In genomic region chr20:48154040-48154439, GRCh38 we compare ENCODE assay signal across 17 cellular contexts.
A peak's percentile ranks its signal among the peaks of the same experiment; 100 is the strongest.
DNase-seq lines count a peak whose midpoint lies in the region; TF ChIP-seq lines count a peak whose summit lies in the region.
"Had no signal": no experiment of that assay in that cellular context is flagged by ENCODE, and none has a peak within 500 bp of the region (broad histone marks: within the 10 kb centered on the region; RNA-seq: fewer than 3 reads in every experiment).

No MANE protein-coding gene starts in this region.

- H3K4me2 ChIP-seq in BLaER1 treated with 17β-estradiol and CSF1 and Interleukin-3, amounts not matched to agents 10 nM and 100 nM, result peak overlapping the region in 7 of 11 experiments; percentile 11 to 64 (median 44); a peak in 12 of 22 replicates
- H3K4me2 ChIP-seq in osteoblast (ENCODE audit: insufficient read depth, low read length), result no peak overlapping the region

- H4K20me1 ChIP-seq in BLaER1 treated with 17β-estradiol and CSF1 and Interleukin-3, amounts not matched to agents 10 nM and 100 nM, result no peaks in the 10 kb centered on the region
- no peaks in the 10 kb centered on the region for H4K20me1 ChIP-seq in osteoblast (ENCODE audit: insufficient read depth, low read length)

- H3K36me3 Mint-ChIP-seq in endodermal cell (ENCODE audit: low read depth) (no peaks in the 10 kb centered on the region), progenitor cell of endocrine pancreas (ENCODE audit: insufficient read depth) (no peaks in the 10 kb centered on the region)
- H3K36me3 Mint-ChIP-seq in activated CD4-positive, alpha-beta memory T cell treated with anti-CD3 and anti-CD28 coated beads, Interleukin-2, amount 10 ng/mL, durations not matched to agents 7 days and 5 days (ENCODE audit: low read depth), result no peaks in the 10 kb centered on the region

- DNase-seq in endodermal cell (no peak), osteoblast (ENCODE audit: insufficient read length, low spot score, missing footprints) (peak; percentile 37), cardiac septum (ENCODE audit: low spot score) (no peak), progenitor cell of endocrine pancreas (ENCODE audit: low spot score, unreplicated experiment) (no peak)
- DNase-seq in activated CD4-positive, alpha-beta memory T cell treated with anti-CD3 and anti-CD28 coated beads, Interleukin-2, amount 10 ng/mL, durations not matched to agents 7 days and 5 days, result no peak
- no peak for DNase-seq in activated naive CD4-positive, alpha-beta T cell treated with anti-CD3 and anti-CD28 coated beads, Interleukin-2, amount 50 U/mL, for 16 hours
- DNase-seq: CD4-positive, alpha-beta T cell; GOT3; HFFc6; IMR-90; KG1; NCI-H2029 treated with DMSO at 0.1 percent for 48 hours; Right ventricle myocardium superior had no signal

- H3K4me1 ChIP-seq in BLaER1 treated with 17β-estradiol and CSF1 and Interleukin-3, amounts not matched to agents 10 nM and 100 nM, result peaks cover 0 to 12% (median 11%) of the 10 kb centered on the region in 10 experiments; a peak in 14 of 20 replicates
- H3K4me1 ChIP-seq in endodermal cell (ENCODE audit: control insufficient read depth, insufficient read depth, low read length) (no peaks in the 10 kb centered on the region), osteoblast (ENCODE audit: insufficient read depth, low read length) (no peaks in the 10 kb centered on the region)
- H3K4me1 ChIP-seq: HAP-1, SJSA1 had no signal

- no peaks in the 10 kb centered on the region for H3K4me1 Mint-ChIP-seq in endodermal cell
- no peaks in the 10 kb centered on the region for H3K4me1 Mint-ChIP-seq in activated CD4-positive, alpha-beta memory T cell treated with anti-CD3 and anti-CD28 coated beads, Interleukin-2, amount 10 ng/mL, durations not matched to agents 7 days and 5 days
- no peaks in the 10 kb centered on the region for H3K4me1 Mint-ChIP-seq in progenitor cell of endocrine pancreas (ENCODE audit: low read depth)

- H3K27me3 ChIP-seq in BLaER1 treated with 17β-estradiol and CSF1 and Interleukin-3, amounts not matched to agents 10 nM and 100 nM, result no peaks in the 10 kb centered on the region
- H3K27me3 ChIP-seq in endodermal cell (ENCODE audit: control insufficient read depth, insufficient read depth, low read length, poor library complexity, severe bottlenecking) (no peaks in the 10 kb centered on the region), osteoblast (ENCODE audit: insufficient read depth, low read length) (peaks cover 22% of the 10 kb centered on the region)

- TF ChIP-seq CTCF in endodermal cell (conservative IDR thresholded peaks at IDR 0.05) (no peak), osteoblast (IDR thresholded peaks at IDR 0.05; ENCODE audit: extremely low read depth, low read depth, low read length) (no peak), progenitor cell of endocrine pancreas (IDR thresholded peaks at IDR 0.05; ENCODE audit: unreplicated experiment) (no peak)

- H3K9me3 Mint-ChIP-seq in endodermal cell (peaks cover 23% of the 10 kb centered on the region), progenitor cell of endocrine pancreas (ENCODE audit: low read depth) (no peaks in the 10 kb centered on the region)
- no peaks in the 10 kb centered on the region for H3K9me3 Mint-ChIP-seq in activated CD4-positive, alpha-beta memory T cell treated with anti-CD3 and anti-CD28 coated beads, Interleukin-2, amount 10 ng/mL, durations not matched to agents 7 days and 5 days

- H3K4me3 Mint-ChIP-seq in endodermal cell (no peak overlapping the region), progenitor cell of endocrine pancreas (ENCODE audit: low read depth) (no peak overlapping the region)
- no peak overlapping the region for H3K4me3 Mint-ChIP-seq in activated CD4-positive, alpha-beta memory T cell treated with anti-CD3 and anti-CD28 coated beads, Interleukin-2, amount 10 ng/mL, durations not matched to agents 7 days and 5 days
- H3K4me3 Mint-ChIP-seq: CD4-positive, alpha-beta T cell; HFFc6 had no signal

- H3K27me3 Mint-ChIP-seq in endodermal cell (ENCODE audit: insufficient read depth), result peaks cover 8% of the 10 kb centered on the region
- peaks cover 7% of the 10 kb centered on the region for H3K27me3 Mint-ChIP-seq in activated CD4-positive, alpha-beta memory T cell treated with anti-CD3 and anti-CD28 coated beads, Interleukin-2, amount 10 ng/mL, durations not matched to agents 7 days and 5 days
- peaks cover 11% of the 10 kb centered on the region for H3K27me3 Mint-ChIP-seq in progenitor cell of endocrine pancreas

- CTCF ChIA-PET in activated CD4-positive, alpha-beta memory T cell treated with anti-CD3 and anti-CD28 coated beads, Interleukin-2, amount 10 ng/mL, durations not matched to agents 7 days and 5 days (lab: Charles Lee), result no interaction called here

- no peak overlapping the region for H2AFZ ChIP-seq in osteoblast (ENCODE audit: low read length)

- intact Hi-C loops in cardiac septum (cut with DNase I), result no loop called here

- no peaks in the 10 kb centered on the region for H3K79me2 ChIP-seq in osteoblast (ENCODE audit: insufficient read depth, low read length)

- no peaks in the 10 kb centered on the region for H3K36me3 ChIP-seq in BLaER1 treated with 17β-estradiol and CSF1 and Interleukin-3, amounts not matched to agents 10 nM and 100 nM
- H3K36me3 ChIP-seq in endodermal cell (ENCODE audit: control insufficient read depth, insufficient read depth, low read length) (no peaks in the 10 kb centered on the region), osteoblast (ENCODE audit: insufficient read depth, low read length) (no peaks in the 10 kb centered on the region)
- H3K36me3 ChIP-seq: HAP-1, SJSA1 had no signal

- POLR2A ChIA-PET in activated CD4-positive, alpha-beta memory T cell treated with anti-CD3 and anti-CD28 coated beads, Interleukin-2, amount 10 ng/mL, durations not matched to agents 7 days and 5 days (lab: Charles Lee), result no interaction called here

- H3K27ac Mint-ChIP-seq in endodermal cell (no peak overlapping the region), progenitor cell of endocrine pancreas (no peak overlapping the region)
- no peak overlapping the region for H3K27ac Mint-ChIP-seq in activated CD4-positive, alpha-beta memory T cell treated with anti-CD3 and anti-CD28 coated beads, Interleukin-2, amount 10 ng/mL, durations not matched to agents 7 days and 5 days
- H3K27ac Mint-ChIP-seq: CD4-positive, alpha-beta T cell; HFFc6 had no signal

- H3K9me3 ChIP-seq in BLaER1 treated with 17β-estradiol and CSF1 and Interleukin-3, amounts not matched to agents 10 nM and 100 nM (replicated peaks in 1 of 11), result peaks cover 23 to 29% (median 25%) of the 10 kb centered on the region in 11 experiments
- H3K9me3 ChIP-seq in endodermal cell (ENCODE audit: control insufficient read depth, low read length) (peaks cover 18% of the 10 kb centered on the region), osteoblast (ENCODE audit: low read depth, low read length) (no peaks in the 10 kb centered on the region)

- 91 to 97% methylated on average over 6 to 10 of the region's 10 CpGs for WGBS in endodermal cell (ENCODE audit: insufficient coverage in 1 of 2, insufficient read length in 1 of 2), 2 experiments

- no peak overlapping the region for H3K4me3 ChIP-seq in BLaER1 treated with 17β-estradiol and CSF1 and Interleukin-3, amounts not matched to agents 10 nM and 100 nM
- H3K4me3 ChIP-seq in endodermal cell (ENCODE audit: low read length), result no peak overlapping the region
- H3K4me3 ChIP-seq in osteoblast (ENCODE audit: insufficient read depth, low read length), result no peak overlapping the region
- H3K4me3 ChIP-seq: HAP-1, SJSA1 had no signal

- no peak overlapping the region for H3K9ac ChIP-seq in BLaER1 treated with 17β-estradiol and CSF1 and Interleukin-3, amounts not matched to agents 10 nM and 100 nM
- no peak overlapping the region for H3K9ac ChIP-seq in endodermal cell (ENCODE audit: extremely low read depth, low read length, poor library complexity, severe bottlenecking)

- peak overlapping the region in 2 of 11 experiments; percentile 2 to 10; a peak in 1 of 22 replicates for H3K27ac ChIP-seq in BLaER1 treated with 17β-estradiol and CSF1 and Interleukin-3, amounts not matched to agents 10 nM and 100 nM
- H3K27ac ChIP-seq in angular gyrus (ENCODE audit: low read depth, low read length), result peak overlapping the region; percentile 32
- peak overlapping the region; percentile 41 for H3K27ac ChIP-seq in endodermal cell (ENCODE audit: low read depth, low read length)
- H3K27ac ChIP-seq in osteoblast (ENCODE audit: low read depth, low read length), result no peak overlapping the region
- H3K27ac ChIP-seq: SJSA1 had no signal
